In genomic region chr1:198056255-198056654, GRCh38 we compare ENCODE assay signal across 7 cellular contexts.
DNase-seq lines count a peak whose midpoint lies in the region; ATAC-seq and TF ChIP-seq lines count a peak whose summit lies in the region.

No MANE protein-coding gene starts in this region.

- no peak overlapping the region for H3K4me3 ChIP-seq in SK-N-SH (ENCODE audit: low read depth in 2 of 2, low read length in 1 of 2)
- no peak overlapping the region for H3K4me3 ChIP-seq in mesendoderm (ENCODE audit: low read length)

- H3K23ac ChIP-seq in H9 (ENCODE audit: insufficient read length, low read depth, low read length): no peak overlapping the region
- no peak overlapping the region for H3K23ac ChIP-seq in mesendoderm (ENCODE audit: low read length)

- no peak overlapping the region for H3K4me3 Mint-ChIP-seq in H9

- no peak overlapping the region for H3T11ph ChIP-seq in H9 (ENCODE audit: low read length)

- H3K4me1 ChIP-seq in H9 (ENCODE audit: insufficient read depth, low read length): no peaks in the 10 kb centered on the region
- no peaks in the 10 kb centered on the region for H3K4me1 ChIP-seq in SK-N-SH (ENCODE audit: control insufficient read depth in 1 of 2, insufficient read depth in 2 of 2, low read depth in 1 of 2, low read length in 1 of 2)
- H3K4me1 ChIP-seq in mesendoderm (ENCODE audit: control insufficient read depth, low read depth, low read length): no peaks in the 10 kb centered on the region

- H2AK5ac ChIP-seq in H9 (ENCODE audit: insufficient read length, low read length) (no peak overlapping the region), mesendoderm (ENCODE audit: low read length) (no peak overlapping the region)

- no peaks in the 10 kb centered on the region for H3K23me2 ChIP-seq in H9 (ENCODE audit: insufficient read length, low read depth, low read length, poor library complexity, severe bottlenecking)

- H3K9me3 ChIP-seq in H9 (ENCODE audit: control insufficient read depth, low read depth, low read length) (no peaks in the 10 kb centered on the region), SK-N-SH (0 out of 2 replicates have a peak, but pooled peaks cover 3% of the 10 kb centered on the region)

- H4K8ac ChIP-seq in H9 (replicated peaks; ENCODE audit: insufficient read length, low read depth, low read length) (no peak overlapping the region), mesendoderm (ENCODE audit: low read depth, low read length) (no peak overlapping the region)

- TF ChIP-seq EP300 in SK-N-SH (IDR thresholded peaks at IDR 0.05; ENCODE audit: borderline replicate concordance in 1 of 2, low read depth in 1 of 2, low read length in 1 of 2): no peak

- POLR2A ChIA-PET in SK-N-SH (lab: Yijun Ruan, JAX): no interaction called here

- H3K79me1 ChIP-seq in H9 (ENCODE audit: insufficient read depth, low read depth, low read length, poor library complexity, severe bottlenecking) (no peaks in the 10 kb centered on the region), mesendoderm (ENCODE audit: low read length) (no peaks in the 10 kb centered on the region)

- no peak overlapping the region for H2BK20ac ChIP-seq in H9 (ENCODE audit: low read depth, low read length, poor library complexity, severe bottlenecking)

- CTCF ChIA-PET in SK-N-SH (lab: Yijun Ruan, JAX): no interaction called here

- H3K36me3 Mint-ChIP-seq in H9 (ENCODE audit: insufficient read depth in 1 of 3, low read depth in 3 of 3): no peaks in the 10 kb centered on the region

- peak; percentile 77 for ATAC-seq in GM18502 (IDR thresholded peaks at IDR 0.05; ENCODE audit: poor library complexity, unreplicated experiment)

- no peak overlapping the region for H3K27ac ChIP-seq in H9 (ENCODE audit: insufficient read length, low read depth, low read length)
- no peak overlapping the region for H3K27ac ChIP-seq in SK-N-SH (ENCODE audit: low read depth in 2 of 2, low read length in 1 of 2)
- no peak overlapping the region for H3K27ac ChIP-seq in mesendoderm (ENCODE audit: low read depth, low read length)

- H3K18ac ChIP-seq in H9 (ENCODE audit: insufficient read length, low read depth, low read length) (no peak overlapping the region), mesendoderm (ENCODE audit: low read length) (no peak overlapping the region)

- H3K9ac ChIP-seq in H9 (ENCODE audit: extremely low read depth, insufficient read length, low read length): no peak overlapping the region
- H3K9ac ChIP-seq in SK-N-SH: no peak overlapping the region
- H3K9ac ChIP-seq in mesendoderm (ENCODE audit: low read length): no peak overlapping the region

- H4K5ac ChIP-seq in H9 (ENCODE audit: insufficient read length, low read depth, low read length): no peak overlapping the region
- H4K5ac ChIP-seq in mesendoderm (ENCODE audit: low read length): no peak overlapping the region

- H4K20me1 ChIP-seq in H9 (ENCODE audit: control insufficient read depth, insufficient read depth, insufficient read length): no peaks in the 10 kb centered on the region
- H4K20me1 ChIP-seq in SK-N-SH (ENCODE audit: insufficient read depth): no peaks in the 10 kb centered on the region

- no peaks in the 10 kb centered on the region for H3K27me3 ChIP-seq in H9 (ENCODE audit: insufficient read depth, low read length)
- no peaks in the 10 kb centered on the region for H3K27me3 ChIP-seq in SK-N-SH (ENCODE audit: insufficient read depth)
- no peaks in the 10 kb centered on the region for H3K27me3 ChIP-seq in mesendoderm (ENCODE audit: insufficient read depth, low read length, poor library complexity)

- H3K79me2 ChIP-seq in H9 (ENCODE audit: insufficient read depth, low read length) (no peaks in the 10 kb centered on the region), SK-N-SH (ENCODE audit: insufficient read depth) (no peaks in the 10 kb centered on the region), mesendoderm (ENCODE audit: control insufficient read depth, insufficient read depth, low read length) (no peaks in the 10 kb centered on the region)

- H2BK12ac ChIP-seq in H9 (ENCODE audit: insufficient read length, low read depth, low read length): no peak overlapping the region

- TF ChIP-seq RAD21 in SK-N-SH (IDR thresholded peaks at IDR 0.05; ENCODE audit: low read length): no peak; the same call in 1 of the 2 replicates

- H3K9me2 ChIP-seq in SK-N-SH: no peaks in the 10 kb centered on the region

- H3K27ac Mint-ChIP-seq in H9: no peak overlapping the region

- H3F3A ChIP-seq in SK-N-SH (replicated peaks; ENCODE audit: insufficient read depth): no peaks in the 10 kb centered on the region

- no peak overlapping the region for H3K4ac ChIP-seq in H9 (ENCODE audit: low read depth, low read length)
- no peak overlapping the region for H3K4ac ChIP-seq in mesendoderm (ENCODE audit: low read depth, low read length)

- no peak overlapping the region for H2AFZ ChIP-seq in H9 (ENCODE audit: low read length)
- H2AFZ ChIP-seq in SK-N-SH (ENCODE audit: low read depth): no peak overlapping the region

- H3K36me3 ChIP-seq in SK-N-SH (replicated peaks in 1 of 2; ENCODE audit: control insufficient read depth in 1 of 2, insufficient read depth in 2 of 2, low read length in 1 of 2) (peaks cover 0 to 4% of the 10 kb centered on the region in 2 experiments), mesendoderm (ENCODE audit: control insufficient read depth, insufficient read depth, low read length) (no peaks in the 10 kb centered on the region)

- H2BK5ac ChIP-seq in H9 (ENCODE audit: insufficient read length, low read length) (no peak overlapping the region), mesendoderm (ENCODE audit: low read length) (no peak overlapping the region)

- TF ChIP-seq CTCF in H9 (conservative IDR thresholded peaks at IDR 0.05): peak; percentile 70
- TF ChIP-seq CTCF in SK-N-SH (IDR thresholded peaks at IDR 0.05): peak; percentile 31; the same call in 1 of the 2 replicates

- H2BK15ac ChIP-seq in H9 (ENCODE audit: low read depth, low read length) (no peak overlapping the region), mesendoderm (replicated peaks; ENCODE audit: low read depth) (no peak overlapping the region)

- H3K4me2 ChIP-seq in H9 (ENCODE audit: insufficient read depth, insufficient read length, low read length): no peak overlapping the region
- no peak overlapping the region for H3K4me2 ChIP-seq in SK-N-SH
- no peak overlapping the region for H3K4me2 ChIP-seq in mesendoderm (ENCODE audit: low read length)

- no CpG with 5 or more reads among the region's 2 CpGs for WGBS in H9 (ENCODE audit: extremely low coverage, insufficient read length, low lambda C conversion rate)
- 40% methylated on average over 1 of the region's 2 CpGs for WGBS in SK-N-SH (ENCODE audit: low lambda C conversion rate)
- WGBS in mesendoderm (ENCODE audit: extremely low coverage, insufficient coverage, low lambda C conversion rate): no CpG with 5 or more reads among the region's 2 CpGs

- no peak overlapping the region for H4K91ac ChIP-seq in H9 (ENCODE audit: insufficient read length, low read depth, low read length)

- DNase-seq in H9: peak; percentile 72
- DNase-seq in SK-N-SH: peak; percentile 2
- DNase-seq in mesendoderm: peak; percentile 74
- DNase-seq in posterior cingulate gyrus: no peak
- no peak for DNase-seq in NCI-H1105 (lab: John Stamatoyannopoulos, UW)
- DNase-seq in GM19238 (ENCODE audit: insufficient read length, low spot score): no peak

- H3K56ac ChIP-seq in H9 (ENCODE audit: insufficient read length, low read depth, low read length): no peak overlapping the region
- H3K56ac ChIP-seq in mesendoderm (ENCODE audit: low read length): no peak overlapping the region

- no peak overlapping the region for H2BK120ac ChIP-seq in H9 (ENCODE audit: low read depth, low read length, poor library complexity, severe bottlenecking)
- no peak overlapping the region for H2BK120ac ChIP-seq in mesendoderm (ENCODE audit: low read depth, low read length)

- no peaks in the 10 kb centered on the region; a peak in 1 of 5 replicates for H3K9me3 Mint-ChIP-seq in H9

- H3K27me3 Mint-ChIP-seq in H9 (ENCODE audit: low read depth): peaks cover 1% of the 10 kb centered on the region; the same call in 1 of the 2 replicates

- H3K14ac ChIP-seq in H9 (ENCODE audit: insufficient read depth, low read length): no peak overlapping the region

- intact Hi-C loops in posterior cingulate gyrus (cut with DNase I): no loop called here

- no peaks in the 10 kb centered on the region for H3K4me1 Mint-ChIP-seq in H9

TF ChIP-seq in SK-N-SH, 30 proteins besides CTCF, POLR2A, EP300 and RAD21:
- TF ChIP-seq RFX5 (IDR thresholded peaks at IDR 0.05; ENCODE audit: low read length) (no peak), FOXM1 (IDR thresholded peaks at IDR 0.05; ENCODE audit: low read depth) (no peak)

Comparison
In these comparisons a context has a peak if more than half of its experiments do, and no peak if none do; other contexts are left out.
1. DNase-seq: peak in H9 (single experiment), SK-N-SH (single experiment) and mesendoderm (single experiment); none in posterior cingulate gyrus (0 of 10), NCI-H1105 (single experiment) and GM19238 (single experiment).